11 cellular contexts compared by ENCODE assay signal in genomic region chr4:5888706-5889696, GRCh38. TPM values are rescaled to one million over a fixed set of nuclear protein-coding genes. Genes with fewer than 3 reads are reported as not detected.
A peak's percentile ranks its signal among the peaks of the same experiment; 100 is the strongest.
DNase-seq lines count a peak whose midpoint lies in the region; ATAC-seq and TF ChIP-seq lines count a peak whose summit lies in the region.
"Had no signal": no experiment of that assay in that cellular context is flagged by ENCODE, and none has a peak within 500 bp of the region (broad histone marks: within the 10 kb centered on the region; RNA-seq: fewer than 3 reads in every experiment).

No MANE protein-coding gene starts in this region.

- H3K79me2 ChIP-seq in neural progenitor cell (ENCODE audit: low read depth), result peaks cover 42% of the 10 kb centered on the region

- no peak overlapping the region for H2AFZ ChIP-seq in neural progenitor cell (replicated peaks)

- H3K27ac ChIP-seq in HEK293 (ENCODE audit: extremely low read depth, low read depth, low read length) (no peak overlapping the region), neural progenitor cell (no peak overlapping the region)
- H3K27ac ChIP-seq: HL-60 had no signal

- peaks cover 54% of the 10 kb centered on the region for H3K27me3 ChIP-seq in neural progenitor cell

- H3K4me1 Mint-ChIP-seq in effector memory CD8-positive, alpha-beta T cell (ENCODE audit: low read depth in 2 of 2), result peaks cover 1 to 4% of the 10 kb centered on the region in 2 donors
- H3K4me1 Mint-ChIP-seq in neural progenitor cell, result peaks cover 34% of the 10 kb centered on the region

- H3K4me3 Mint-ChIP-seq in effector memory CD8-positive, alpha-beta T cell, result peak overlapping the region; percentile 64 to 65
- H3K4me3 Mint-ChIP-seq in neural progenitor cell, result peak overlapping the region; percentile 86

- H4K20me1 ChIP-seq in neural progenitor cell (ENCODE audit: low read depth), result peaks cover 63% of the 10 kb centered on the region

- peaks cover 26% of the 10 kb centered on the region for H3F3A ChIP-seq in neural progenitor cell (ENCODE audit: low read depth)

- CTCF ChIA-PET in HEK293 (lab: Yijun Ruan, JAX), result interaction anchor here (0.7 kb wide), 1 partner anchor 87 kb away, joined by 3 read pairs; no protein-coding TSS in a partner anchor

- H3K4me3 ChIP-seq in HEK293 (ENCODE audit: low read depth, low read length) (no peak overlapping the region; the same call in 1 of the 2 replicates), neural progenitor cell (peak overlapping the region; percentile 100)
- H3K4me3 ChIP-seq: GM12878 had no signal

- H3K27ac Mint-ChIP-seq in effector memory CD8-positive, alpha-beta T cell, result no peak overlapping the region
- H3K27ac Mint-ChIP-seq in neural progenitor cell, result no peak overlapping the region
- H3K27ac Mint-ChIP-seq: naive thymus-derived CD8-positive, alpha-beta T cell had no signal

- H3K9me3 ChIP-seq in HEK293 (ENCODE audit: control insufficient read depth, insufficient read depth, low read depth, low read length) (no peaks in the 10 kb centered on the region), neural progenitor cell (ENCODE audit: low read depth) (no peaks in the 10 kb centered on the region)

- peak; percentile 85 for DNase-seq in COLO668 (lab: John Stamatoyannopoulos, UW; ENCODE audit: unreplicated experiment)
- no peak for DNase-seq in effector memory CD8-positive, alpha-beta T cell
- DNase-seq in neural progenitor cell (ENCODE audit: low spot score), result no peak
- no peak for DNase-seq in NOMO-1 treated with dmso at 0.1 percent for 144 hours (lab: John Stamatoyannopoulos, UW; ENCODE audit: unreplicated experiment)
- no peak for DNase-seq in NCI-H1436 (lab: John Stamatoyannopoulos, UW)
- DNase-seq: naive thymus-derived CD8-positive, alpha-beta T cell had no signal

- TF ChIP-seq CTCF in HEK293 (tag by site-specific recombination; IDR thresholded peaks at IDR 0.05) (no peak), neural progenitor cell (IDR thresholded peaks at IDR 0.05) (no peak)

- H3K36me3 Mint-ChIP-seq in effector memory CD8-positive, alpha-beta T cell (ENCODE audit: insufficient read depth), result peaks cover 3% of the 10 kb centered on the region
- H3K36me3 Mint-ChIP-seq in neural progenitor cell, result no peaks in the 10 kb centered on the region

- ATAC-seq in effector memory CD8-positive, alpha-beta T cell (replicated peaks), result no peak
- ATAC-seq in HG03135 (IDR thresholded peaks at IDR 0.05; ENCODE audit: unreplicated experiment) (no peak), GM21390 (IDR thresholded peaks at IDR 0.05; ENCODE audit: unreplicated experiment) (no peak)
- ATAC-seq: GM12878; naive thymus-derived CD8-positive, alpha-beta T cell had no signal

- H3K36me3 ChIP-seq in HEK293 (ENCODE audit: control insufficient read depth in 2 of 2, insufficient read depth in 1 of 2, low read length in 2 of 2), result no peaks in the 10 kb centered on the region
- no peaks in the 10 kb centered on the region for H3K36me3 ChIP-seq in neural progenitor cell

- H3K4me1 ChIP-seq in HEK293 (ENCODE audit: control insufficient read depth, insufficient read depth, low read length) (no peaks in the 10 kb centered on the region), neural progenitor cell (peaks cover 28% of the 10 kb centered on the region)

- no peaks in the 10 kb centered on the region for H3K9me3 Mint-ChIP-seq in effector memory CD8-positive, alpha-beta T cell
- peaks cover 4% of the 10 kb centered on the region for H3K9me3 Mint-ChIP-seq in neural progenitor cell

- POLR2A ChIA-PET in HEK293 (lab: Yijun Ruan, JAX), result no interaction called here

- H3K9ac ChIP-seq in neural progenitor cell, result no peak overlapping the region

- H3K4me2 ChIP-seq in neural progenitor cell, result peak overlapping the region; percentile 97

- H3K27me3 Mint-ChIP-seq in effector memory CD8-positive, alpha-beta T cell, result peaks cover 72 to 82% of the 10 kb centered on the region in 2 donors
- peaks cover 28% of the 10 kb centered on the region for H3K27me3 Mint-ChIP-seq in neural progenitor cell (ENCODE audit: insufficient read depth, low read depth)

TF ChIP-seq in HEK293, 187 proteins besides CTCF, POLR2A, EP300 and RAD21 (continues in another document):
- TF ChIP-seq ZNF202 (tag by site-specific recombination; IDR thresholded peaks at IDR 0.05; ENCODE audit: borderline replicate concordance) (no peak), ZNF114 (tag by site-specific recombination; IDR thresholded peaks at IDR 0.05) (no peak), GLIS2 (tag by site-specific recombination; IDR thresholded peaks at IDR 0.05) (peak; percentile 69; the same call in 1 of the 2 replicates), ZNF335 (tag by site-specific recombination; conservative IDR thresholded peaks at IDR 0.05) (peak; percentile 34; the same call in 1 of the 2 replicates), GLIS1 (tag by site-specific recombination; IDR thresholded peaks at IDR 0.05) (peak; percentile 43), SCRT2 (tag by site-specific recombination; IDR thresholded peaks at IDR 0.05) (0 out of 2 replicates have a peak, but pooled peaks have one; percentile 54), YY2 (tag by site-specific recombination; IDR thresholded peaks at IDR 0.05) (no peak), ZNF510 (tag by site-specific recombination; IDR thresholded peaks at IDR 0.05; ENCODE audit: insufficient replicate concordance) (no peak), ZSCAN5A (tag by site-specific recombination; IDR thresholded peaks at IDR 0.05) (no peak), ZNF776 (tag by site-specific recombination; IDR thresholded peaks at IDR 0.05; ENCODE audit: borderline replicate concordance) (no peak), AEBP2 (tag by site-specific recombination; IDR thresholded peaks at IDR 0.05; ENCODE audit: borderline replicate concordance) (no peak), ZBTB26 (tag by site-specific recombination; optimal IDR thresholded peaks at IDR 0.05) (peak; percentile 22), ZNF426 (tag by site-specific recombination; IDR thresholded peaks at IDR 0.05) (no peak)
- TF ChIP-seq, protein P1, sequence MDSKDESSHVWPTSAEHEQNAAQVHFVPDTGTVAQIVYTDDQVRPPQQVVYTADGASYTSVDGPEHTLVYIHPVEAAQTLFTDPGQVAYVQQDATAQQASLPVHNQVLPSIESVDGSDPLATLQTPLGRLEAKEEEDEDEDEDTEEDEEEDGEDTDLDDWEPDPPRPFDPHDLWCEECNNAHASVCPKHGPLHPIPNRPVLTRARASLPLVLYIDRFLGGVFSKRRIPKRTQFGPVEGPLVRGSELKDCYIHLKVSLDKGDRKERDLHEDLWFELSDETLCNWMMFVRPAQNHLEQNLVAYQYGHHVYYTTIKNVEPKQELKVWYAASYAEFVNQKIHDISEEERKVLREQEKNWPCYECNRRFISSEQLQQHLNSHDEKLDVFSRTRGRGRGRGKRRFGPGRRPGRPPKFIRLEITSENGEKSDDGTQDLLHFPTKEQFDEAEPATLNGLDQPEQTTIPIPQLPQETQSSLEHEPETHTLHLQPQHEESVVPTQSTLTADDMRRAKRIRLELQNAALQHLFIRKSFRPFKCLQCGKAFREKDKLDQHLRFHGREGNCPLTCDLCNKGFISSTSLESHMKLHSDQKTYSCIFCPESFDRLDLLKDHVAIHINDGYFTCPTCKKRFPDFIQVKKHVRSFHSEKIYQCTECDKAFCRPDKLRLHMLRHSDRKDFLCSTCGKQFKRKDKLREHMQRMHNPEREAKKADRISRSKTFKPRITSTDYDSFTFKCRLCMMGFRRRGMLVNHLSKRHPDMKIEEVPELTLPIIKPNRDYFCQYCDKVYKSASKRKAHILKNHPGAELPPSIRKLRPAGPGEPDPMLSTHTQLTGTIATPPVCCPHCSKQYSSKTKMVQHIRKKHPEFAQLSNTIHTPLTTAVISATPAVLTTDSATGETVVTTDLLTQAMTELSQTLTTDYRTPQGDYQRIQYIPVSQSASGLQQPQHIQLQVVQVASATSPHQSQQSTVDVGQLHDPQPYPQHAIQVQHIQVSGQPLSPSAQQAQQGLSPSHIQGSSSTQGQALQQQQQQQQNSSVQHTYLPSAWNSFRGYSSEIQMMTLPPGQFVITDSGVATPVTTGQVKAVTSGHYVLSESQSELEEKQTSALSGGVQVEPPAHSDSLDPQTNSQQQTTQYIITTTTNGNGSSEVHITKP (tag by site-specific recombination; IDR thresholded peaks at IDR 0.05), result peak; percentile 92

RNA-seq across cellular contexts. Expression of gene CRMP1, which starts 3.9 kb away (rescaled TPM):
- total RNA-seq in neural progenitor cell (ENCODE audit: low replicate concordance), result 91.4 and 140 TPM in 2 replicates
- total RNA-seq: naive thymus-derived CD8-positive, alpha-beta T cell had no signal
